In genomic region chr5:176658007-176658599, GRCh38 we compare ENCODE assay signal across 8 cellular contexts.
DNase-seq lines count a peak whose midpoint lies in the region; ATAC-seq lines count a peak whose summit lies in the region.

No MANE protein-coding gene starts in this region.

- ATAC-seq in HG03108 (IDR thresholded peaks at IDR 0.05; ENCODE audit: unreplicated experiment), result peak; percentile 61
- ATAC-seq in effector memory CD8-positive, alpha-beta T cell (replicated peaks), result peak; percentile 61
- peak; percentile 49 for ATAC-seq in stimulated activated effector memory CD8-positive, alpha-beta T cell treated with anti-CD3 and anti-CD28 coated beads, Interleukin-12 subunit alpha, Interleukin-12 subunit beta, amount 100 ng/mL, for 72 hours

- H3K4me3 Mint-ChIP-seq in effector memory CD8-positive, alpha-beta T cell, result peak overlapping the region; percentile 76 to 83
- peak overlapping the region; percentile 55 for H3K4me3 Mint-ChIP-seq in stimulated activated effector memory CD8-positive, alpha-beta T cell treated with anti-CD3 and anti-CD28 coated beads, Interleukin-12 subunit alpha, Interleukin-12 subunit beta, amount 100 ng/mL, for 72 hours

- H3K36me3 Mint-ChIP-seq in effector memory CD8-positive, alpha-beta T cell (ENCODE audit: insufficient read depth), result peaks cover 11% of the 10 kb centered on the region
- peaks cover 50% of the 10 kb centered on the region for H3K36me3 Mint-ChIP-seq in stimulated activated effector memory CD8-positive, alpha-beta T cell treated with anti-CD3 and anti-CD28 coated beads, Interleukin-12 subunit alpha, Interleukin-12 subunit beta, amount 100 ng/mL, for 72 hours

- DNase-seq in NCI-H524 (lab: John Stamatoyannopoulos, UW), result peak; percentile 24 to 74
- DNase-seq in NCI-H524 treated with DMSO at 0.1 percent for 48 hours (lab: John Stamatoyannopoulos, UW), result no peak
- DNase-seq in NCI-H748 treated with DMSO at 0.1 percent for 48 hours (lab: John Stamatoyannopoulos, UW), result peak; percentile 33
- peak; percentile 87 for DNase-seq in activated CD8-positive, alpha-beta memory T cell treated with anti-CD3 and anti-CD28 coated beads for 24 hours
- peak; percentile 56 to 62 (median 57) for DNase-seq in effector memory CD8-positive, alpha-beta T cell
- DNase-seq in midbrain (lab: John Stamatoyannopoulos, UW), result peak; percentile 74
- DNase-seq in stimulated activated effector memory CD8-positive, alpha-beta T cell treated with anti-CD3 and anti-CD28 coated beads, Interleukin-12 subunit alpha, Interleukin-12 subunit beta, amount 100 ng/mL, for 72 hours (ENCODE audit: low spot score in 2 of 2), result peak; percentile 55 to 76

- no peak overlapping the region for H3K27ac Mint-ChIP-seq in effector memory CD8-positive, alpha-beta T cell
- no peak overlapping the region for H3K27ac Mint-ChIP-seq in stimulated activated effector memory CD8-positive, alpha-beta T cell treated with anti-CD3 and anti-CD28 coated beads, Interleukin-12 subunit alpha, Interleukin-12 subunit beta, amount 100 ng/mL, for 72 hours

- H3K9me3 Mint-ChIP-seq in effector memory CD8-positive, alpha-beta T cell, result no peaks in the 10 kb centered on the region
- no peaks in the 10 kb centered on the region for H3K9me3 Mint-ChIP-seq in stimulated activated effector memory CD8-positive, alpha-beta T cell treated with anti-CD3 and anti-CD28 coated beads, Interleukin-12 subunit alpha, Interleukin-12 subunit beta, amount 100 ng/mL, for 72 hours

- peaks cover 36 to 40% of the 10 kb centered on the region in 2 donors for H3K4me1 Mint-ChIP-seq in effector memory CD8-positive, alpha-beta T cell (ENCODE audit: low read depth in 2 of 2)
- peaks cover 56% of the 10 kb centered on the region for H3K4me1 Mint-ChIP-seq in stimulated activated effector memory CD8-positive, alpha-beta T cell treated with anti-CD3 and anti-CD28 coated beads, Interleukin-12 subunit alpha, Interleukin-12 subunit beta, amount 100 ng/mL, for 72 hours

- peaks cover 5 to 16% of the 10 kb centered on the region in 2 donors for H3K27me3 Mint-ChIP-seq in effector memory CD8-positive, alpha-beta T cell
